In the genomic region with DNA sequence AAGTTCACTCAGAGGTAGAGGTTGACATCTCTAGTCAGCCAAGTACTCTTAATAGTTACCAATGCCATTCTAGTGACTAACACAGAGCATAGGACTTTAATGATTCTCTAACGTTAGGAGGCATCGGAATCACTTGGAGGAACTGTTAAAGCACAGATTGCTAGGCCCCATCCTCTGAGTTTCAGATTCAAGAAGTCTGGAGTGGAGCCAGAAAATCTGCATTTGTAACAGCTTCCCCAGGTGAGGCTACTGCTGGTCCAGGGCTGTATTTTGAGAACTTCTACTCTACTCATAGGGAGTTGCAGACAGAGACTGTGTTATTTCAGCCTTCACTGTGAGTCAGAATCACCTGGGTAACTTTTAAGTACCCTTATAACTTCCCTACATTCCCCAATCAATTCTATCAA, we compare ENCODE assay signal across 11 cellular contexts. TPM values are rescaled to one million over a fixed set of nuclear protein-coding genes. Genes with fewer than 3 reads are reported as not detected.
DNase-seq lines count a peak whose midpoint lies in the region; ATAC-seq, FAIRE-seq and TF ChIP-seq lines count a peak whose summit lies in the region.
"Had no signal": no experiment of that assay in that cellular context is flagged by ENCODE, and none has a peak within 500 bp of the region (broad histone marks: within the 10 kb centered on the region; RNA-seq: fewer than 3 reads in every experiment).

No MANE protein-coding gene starts in this region.

- peaks cover 1 to 2% of the 10 kb centered on the region in 2 donors for H3K36me3 ChIP-seq in small intestine (ENCODE audit: control insufficient read depth in 2 of 2, insufficient read depth in 2 of 2, low read length in 2 of 2)

- H3K9me3 Mint-ChIP-seq in stimulated activated naive CD8-positive, alpha-beta T cell treated with anti-CD3 and anti-CD28 coated beads, Interleukin-15, amount 100 ng/mL, for 72 hours = no peaks in the 10 kb centered on the region
- H3K9me3 Mint-ChIP-seq: T-helper 1 cell treated with Interleukin-12 subunit alpha and Interleukin-12 subunit beta and Interleukin-4 antibody, amounts not matched to agents 30 μg/mL and 1 μg/mL, for 36 hours had no signal

- no peaks in the 10 kb centered on the region for H3K27me3 ChIP-seq in small intestine (ENCODE audit: control insufficient read depth in 2 of 2, insufficient read depth in 2 of 2, low read length in 2 of 2)

- 30 to 55% (median 33%) methylated on average over 2 of the region's 2 CpGs for WGBS in small intestine, 3 donors

- H3K27me3 Mint-ChIP-seq in stimulated activated naive CD8-positive, alpha-beta T cell treated with anti-CD3 and anti-CD28 coated beads, Interleukin-15, amount 100 ng/mL, for 72 hours = no peaks in the 10 kb centered on the region

- peak overlapping the region; percentile 11 to 21 for H3K27ac ChIP-seq in small intestine (ENCODE audit: low read depth in 1 of 2, low read length in 1 of 2)

- no peak for TF ChIP-seq CTCF in epithelial cell of proximal tubule (conservative IDR thresholded peaks at IDR 0.05; ENCODE audit: low read depth, low read length)

- ATAC-seq in GM19468 (IDR thresholded peaks at IDR 0.05; ENCODE audit: extremely low read depth, unreplicated experiment) (peak; percentile 19), HG03196 (IDR thresholded peaks at IDR 0.05; ENCODE audit: unreplicated experiment) (peak; percentile 44), esophagus mucosa (no peak)
- no peak for ATAC-seq in stimulated activated naive CD8-positive, alpha-beta T cell treated with anti-CD3 and anti-CD28 coated beads, Interleukin-15, amount 100 ng/mL, for 72 hours
- ATAC-seq: HCT116 had no signal

- no peak for FAIRE-seq in small intestine (lab: Jason Lieb, UNC)

- H3K4me3 Mint-ChIP-seq in stimulated activated naive CD8-positive, alpha-beta T cell treated with anti-CD3 and anti-CD28 coated beads, Interleukin-15, amount 100 ng/mL, for 72 hours = no peak overlapping the region
- H3K4me3 Mint-ChIP-seq: T-helper 1 cell treated with Interleukin-12 subunit alpha and Interleukin-12 subunit beta and Interleukin-4 antibody, amounts not matched to agents 30 μg/mL and 1 μg/mL, for 36 hours had no signal

- H3K9me3 ChIP-seq in small intestine (ENCODE audit: control insufficient read depth, low read depth) = no peaks in the 10 kb centered on the region

- H3K4me3 ChIP-seq in epithelial cell of proximal tubule (ENCODE audit: low read depth, low read length) (no peak overlapping the region), small intestine (ENCODE audit: low read depth in 1 of 2, low read length in 2 of 2) (no peak overlapping the region)

- no peak overlapping the region for H3K27ac Mint-ChIP-seq in stimulated activated naive CD8-positive, alpha-beta T cell treated with anti-CD3 and anti-CD28 coated beads, Interleukin-15, amount 100 ng/mL, for 72 hours
- H3K27ac Mint-ChIP-seq: T-helper 1 cell treated with Interleukin-12 subunit alpha and Interleukin-12 subunit beta and Interleukin-4 antibody, amounts not matched to agents 30 μg/mL and 1 μg/mL, for 36 hours had no signal

- H3K4me1 Mint-ChIP-seq in stimulated activated naive CD8-positive, alpha-beta T cell treated with anti-CD3 and anti-CD28 coated beads, Interleukin-15, amount 100 ng/mL, for 72 hours = peaks cover 38% of the 10 kb centered on the region

- DNase-seq in epithelial cell of proximal tubule (ENCODE audit: low read depth) (peak; percentile 72), small intestine (peak; percentile 23), germinal center (ENCODE audit: low spot score) (no peak), iPS-NIHi11 (ENCODE audit: low spot score) (no peak)
- DNase-seq in stimulated activated naive CD8-positive, alpha-beta T cell treated with anti-CD3 and anti-CD28 coated beads, Interleukin-15, amount 100 ng/mL, for 72 hours = no peak
- DNase-seq: erythroblast had no signal

- peaks cover 7 to 10% of the 10 kb centered on the region in 2 donors for H3K4me1 ChIP-seq in small intestine (ENCODE audit: control insufficient read depth in 2 of 2, insufficient read depth in 1 of 2, low read depth in 1 of 2, low read length in 1 of 2)

RNA-seq across cellular contexts. Expression of a gene that starts 5.7 kb away (rescaled TPM):
- total RNA-seq in epithelial cell of proximal tubule (19.1 and 24.9 TPM in 2 replicates), esophagus mucosa (22.0 TPM)
- 10 to 100 TPM; 23.5 to 38.6 (median 33.5) TPM for polyA plus RNA-seq in small intestine

Comparison
In these comparisons a context has a peak if more than half of its experiments do, and no peak if none do; other contexts are left out.
1. ATAC-seq: peak in GM19468 (single experiment) and HG03196 (single experiment); none in stimulated activated naive CD8-positive, alpha-beta T cell treated with anti-CD3 and anti-CD28 coated beads, Interleukin-15, amount 100 ng/mL, for 72 hours (single experiment) and esophagus mucosa (single experiment).
2. DNase-seq: peak in epithelial cell of proximal tubule (single experiment) and small intestine (single experiment); none in germinal center (single experiment), stimulated activated naive CD8-positive, alpha-beta T cell treated with anti-CD3 and anti-CD28 coated beads, Interleukin-15, amount 100 ng/mL, for 72 hours (0 of 2) and iPS-NIHi11 (single experiment).